ENCODE assay signal across 8 cellular contexts in the genomic region with DNA sequence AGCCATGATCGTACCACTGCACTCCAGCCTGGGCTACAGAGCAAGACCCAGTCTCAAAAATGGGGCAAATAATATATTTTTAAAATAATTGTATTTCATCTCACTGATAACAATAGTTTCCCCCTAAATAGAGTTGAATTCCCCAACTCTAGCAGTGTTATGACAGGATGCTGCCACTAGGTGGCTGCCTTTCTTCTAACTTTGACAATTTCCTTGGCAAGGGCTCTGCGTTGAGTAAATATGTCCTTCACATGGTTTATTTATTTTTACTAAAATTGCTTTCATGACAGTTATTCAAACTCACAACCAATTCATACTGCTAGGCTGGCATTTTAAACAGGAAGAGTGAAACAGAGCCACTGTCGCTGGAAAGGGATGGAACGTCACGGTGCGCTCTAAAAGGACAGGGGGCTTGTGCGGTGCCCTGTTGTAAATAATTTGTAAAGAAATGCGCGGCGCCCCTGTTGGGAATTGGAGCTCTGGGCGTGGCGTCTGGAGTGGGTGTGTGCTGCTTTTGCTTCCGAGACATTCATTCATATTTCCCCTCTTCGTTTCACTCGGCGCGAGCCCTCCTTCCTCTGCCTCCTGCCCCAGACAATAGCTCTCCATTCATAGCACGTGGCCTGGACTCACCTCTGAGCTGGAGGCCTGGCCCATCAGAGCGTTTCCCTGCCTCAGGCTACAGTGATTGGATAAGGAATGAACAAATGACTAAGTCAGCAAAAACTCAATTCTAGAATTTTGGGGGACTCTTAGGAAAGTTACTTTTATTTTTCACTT. TPM values are rescaled to one million over a fixed set of nuclear protein-coding genes. Genes with fewer than 3 reads are reported as not detected.
DNase-seq lines count a peak whose midpoint lies in the region; ATAC-seq and TF ChIP-seq lines count a peak whose summit lies in the region.

No MANE protein-coding gene starts in this region.

- ATAC-seq in HG03280 (IDR thresholded peaks at IDR 0.05; ENCODE audit: unreplicated experiment) (peak; percentile 55), Panc1 (no peak), heart right ventricle (peak in 6 of 8 donors; percentile 14 to 48 (median 32)), GM18873 (IDR thresholded peaks at IDR 0.05; ENCODE audit: low FRiP score, unreplicated experiment) (no peak)

- BruUV-seq in Panc1 (replicated peaks; lab: Mats Ljungman, UMichigan), result no TSS peak

- CTCF ChIA-PET in Panc1 (lab: Charles Lee), result no interaction called here

- H3K4me3 ChIP-seq in Panc1 (ENCODE audit: low read depth in 2 of 2, low read length in 2 of 2) (no peak overlapping the region), heart right ventricle (peak overlapping the region in 6 of 10 donors; percentile 25 to 43 (median 33))

- H3K4me1 ChIP-seq in Panc1 (ENCODE audit: control insufficient read depth, insufficient read depth, low read length) (peaks cover 11% of the 10 kb centered on the region), heart right ventricle (peaks cover 3 to 25% (median 9%) of the 10 kb centered on the region in 9 donors)

- 28 to 40% methylated on average over 19 of the region's 19 CpGs for WGBS in heart right ventricle, 2 donors

- DNase-seq in COLO668 (lab: John Stamatoyannopoulos, UW; ENCODE audit: unreplicated experiment) (peak; percentile 18), Panc1 (ENCODE audit: low read depth, low spot score) (no peak), heart right ventricle (peak in 1 of 2 donors; percentile 56), retina (peak; percentile 58), SHP77 treated with DMSO at 0.1 percent for 48 hours (lab: John Stamatoyannopoulos, UW) (no peak)
- peak; percentile 54 for DNase-seq in activated naive CD4-positive, alpha-beta T cell treated with anti-CD3 and anti-CD28 coated beads, Interleukin-2, amount 50 U/mL, for 16 hours

- H3K27ac ChIP-seq in Panc1 (ENCODE audit: low read length), result peak overlapping the region; percentile 17; the same call in 1 of the 2 replicates
- peak overlapping the region in 5 of 10 donors; percentile 6 to 60 (median 18) for H3K27ac ChIP-seq in heart right ventricle

- H3K27me3 ChIP-seq in Panc1 (ENCODE audit: control insufficient read depth, insufficient read depth, low read length), result no peaks in the 10 kb centered on the region
- H3K27me3 ChIP-seq in heart right ventricle, result peaks cover 0 to 2% (median 0%) of the 10 kb centered on the region in 7 donors

- H3K36me3 ChIP-seq in Panc1 (ENCODE audit: control insufficient read depth, insufficient read depth, low read length), result no peaks in the 10 kb centered on the region
- no peaks in the 10 kb centered on the region for H3K36me3 ChIP-seq in heart right ventricle

- in situ Hi-C loops in Panc1 (cut with HindIII; ENCODE audit: low pct_unique_long_range_greater_than_20kb, low sequenced_read_pairs), result no loop called here

- TF ChIP-seq CTCF in Panc1 (IDR thresholded peaks at IDR 0.05), result peak; percentile 82
- TF ChIP-seq CTCF in heart right ventricle (IDR thresholded peaks at IDR 0.05), result peak; percentile 83 to 95 (median 92)

- intact Hi-C loops in Panc1 (cut with micrococcal nuclease; ENCODE audit: unreplicated experiment) (no loop called here), heart right ventricle (cut with DNase I) (loop anchor here in 3 of 10 donors (10.0 kb wide), 3 partner anchors 1462 to 1582 kb away; no protein-coding TSS in a partner anchor)

- POLR2A ChIA-PET in Panc1 (lab: Charles Lee), result no interaction called here

- H3K9me3 ChIP-seq in Panc1 (ENCODE audit: control insufficient read depth, insufficient read depth, low read depth, low read length) (no peaks in the 10 kb centered on the region), heart right ventricle (no peaks in the 10 kb centered on the region)

RNA-seq across cellular contexts. Expression of gene PITRM1, which starts 20.5 kb away (rescaled TPM):
- total RNA-seq in Panc1 (2021; ENCODE audit: unreplicated experiment) (63.5 TPM), heart right ventricle (100 to 1,000 TPM in 2 of 10 donors, 10 to 100 TPM in 8; 67.9 to 107 (median 83.2) TPM)
- 53.5 TPM for polyA plus RNA-seq in Panc1 (2012; ENCODE audit: insufficient read length)
- polyA plus RNA-seq in heart right ventricle, result 10 to 100 TPM; 61.8 to 69.2 TPM

Comparison
In these comparisons a context has a peak if more than half of its experiments do, and no peak if none do; other contexts are left out.
1. DNase-seq: peak in COLO668 (single experiment), activated naive CD4-positive, alpha-beta T cell treated with anti-CD3 and anti-CD28 coated beads, Interleukin-2, amount 50 U/mL, for 16 hours (single experiment) and retina (single experiment); none in Panc1 (single experiment) and SHP77 treated with DMSO at 0.1 percent for 48 hours (single experiment).
2. ATAC-seq: peak in HG03280 (single experiment) and heart right ventricle (6 of 8); none in Panc1 (single experiment) and GM18873 (single experiment).
3. H3K4me3 ChIP-seq: peak in heart right ventricle (6 of 10); none in Panc1 (0 of 2).